Comparison of ENCODE assay signal across 25 cellular contexts in genomic region chr9:71941060-71941568, GRCh38. TPM values are rescaled to one million over a fixed set of nuclear protein-coding genes. Genes with fewer than 3 reads are reported as not detected.
DNase-seq lines count a peak whose midpoint lies in the region; ATAC-seq, FAIRE-seq and TF ChIP-seq lines count a peak whose summit lies in the region.
"Had no signal": no experiment of that assay in that cellular context is flagged by ENCODE, and none has a peak within 500 bp of the region (broad histone marks: within the 10 kb centered on the region; RNA-seq: fewer than 3 reads in every experiment).

No MANE protein-coding gene starts in this region.

- peak overlapping the region; percentile 47 for H3K27ac Mint-ChIP-seq in HFFc6

- no peak for ATAC-seq in A549
- ATAC-seq in HG02852 (IDR thresholded peaks at IDR 0.05; ENCODE audit: unreplicated experiment): no peak
- ATAC-seq: activated T-cell treated with anti-CD3 and anti-CD28 coated beads, Interleukin-2, amount 50 U/mL, for 4 hours had no signal

- H3K36me3 ChIP-seq in fibroblast of lung (ENCODE audit: control insufficient read depth, insufficient read depth, low read length) (no peaks in the 10 kb centered on the region), kidney (ENCODE audit: control insufficient read depth in 1 of 2, insufficient read depth in 2 of 2, low read length in 2 of 2) (no peaks in the 10 kb centered on the region)

- no peaks in the 10 kb centered on the region for H3K27me3 Mint-ChIP-seq in HFFc6 (ENCODE audit: insufficient read depth)

- intact Hi-C loops in kidney (cut with DNase I): no loop called here

- peaks cover 5% of the 10 kb centered on the region for H3K79me2 ChIP-seq in fibroblast of lung (ENCODE audit: control insufficient read depth, insufficient read depth, low read length)

- no peaks in the 10 kb centered on the region for H4K20me1 ChIP-seq in fibroblast of lung (ENCODE audit: control insufficient read depth, extremely low read depth, insufficient read depth, low read length)

- FAIRE-seq in A549 (lab: Jason Lieb, UNC) (no peak), kidney (lab: Jason Lieb, UNC) (no peak)
- FAIRE-seq: HTR-8/SVneo, urothelium cell line had no signal

- H3K4me1 Mint-ChIP-seq in HFFc6 (ENCODE audit: low read depth): peaks cover 81% of the 10 kb centered on the region

- H3K4me1 ChIP-seq in A549 (peaks cover 7% of the 10 kb centered on the region; the same call in 1 of the 3 replicates), fibroblast of lung (ENCODE audit: control insufficient read depth, extremely low read depth, insufficient read depth, low read length) (no peaks in the 10 kb centered on the region), kidney (ENCODE audit: control insufficient read depth in 1 of 2, insufficient read depth in 1 of 2, low read depth in 1 of 2, low read length in 2 of 2) (peaks cover 0 to 6% of the 10 kb centered on the region in 2 donors)

- POLR2A ChIA-PET in A549 (lab: Yijun Ruan, JAX): no interaction called here

- no peak for TF ChIP-seq POLR2A in A549 (IDR thresholded peaks at IDR 0.05; ENCODE audit: low read length)

- H3K9ac ChIP-seq in fibroblast of lung (ENCODE audit: insufficient read depth, low read length): no peak overlapping the region
- H3K9ac ChIP-seq in kidney (ENCODE audit: low read length in 2 of 2): no peak overlapping the region

- TF ChIP-seq CTCF in A549 (IDR thresholded peaks at IDR 0.05) (no peak), HFFc6 (IDR thresholded peaks at IDR 0.05) (no peak), fibroblast of lung (conservative IDR thresholded peaks at IDR 0.05 in 1 of 2, IDR thresholded peaks at IDR 0.05 in 1 of 2; ENCODE audit: low read depth in 1 of 2, low read length in 2 of 2) (no peak), kidney (IDR thresholded peaks at IDR 0.05; ENCODE audit: borderline replicate concordance, extremely low read depth, insufficient read depth) (no peak)

- H3K4me3 ChIP-seq in A549 (no peak overlapping the region), fibroblast of lung (replicated peaks in 1 of 4; ENCODE audit: control extremely low read depth in 1 of 4, insufficient read depth in 1 of 4, low read depth in 3 of 4, low read length in 4 of 4) (no peak overlapping the region), kidney (ENCODE audit: low read length in 2 of 2) (no peak overlapping the region)

- 86% methylated on average over 2 of the region's 2 CpGs for WGBS in A549 (ENCODE audit: missing lambda C conversion rate)

- H3K27ac ChIP-seq in A549: no peak overlapping the region
- no peak overlapping the region for H3K27ac ChIP-seq in fibroblast of lung (ENCODE audit: insufficient read depth, low read length)
- no peak overlapping the region for H3K27ac ChIP-seq in kidney (ENCODE audit: low read depth in 2 of 2, low read length in 2 of 2)
- H3K27ac ChIP-seq: C4-2B had no signal

- H3K27me3 ChIP-seq in fibroblast of lung (ENCODE audit: control insufficient read depth, insufficient read depth, low read length): no peaks in the 10 kb centered on the region

- TF ChIP-seq RAD21 in A549 (conservative IDR thresholded peaks at IDR 0.05 in 1 of 2, IDR thresholded peaks at IDR 0.05 in 1 of 2): no peak

- TF ChIP-seq EP300 in A549 (IDR thresholded peaks at IDR 0.05): no peak

- peak overlapping the region; percentile 3; the same call in 1 of the 2 replicates for H3K4me3 Mint-ChIP-seq in HFFc6
- H3K4me3 Mint-ChIP-seq: activated T-cell treated with anti-CD3 and anti-CD28 coated beads, Interleukin-2, amount 50 U/mL, for 4 hours had no signal

- peaks cover 6% of the 10 kb centered on the region; the same call in 1 of the 2 replicates for H3K36me3 Mint-ChIP-seq in HFFc6 (ENCODE audit: low read depth)

- H3K9me3 ChIP-seq in A549 (no peaks in the 10 kb centered on the region), fibroblast of lung (ENCODE audit: control insufficient read depth, insufficient read depth, low read depth, low read length) (no peaks in the 10 kb centered on the region), kidney (ENCODE audit: control insufficient read depth in 1 of 2, low read length in 2 of 2) (no peaks in the 10 kb centered on the region)

- H2AFZ ChIP-seq in fibroblast of lung (ENCODE audit: low read length): no peak overlapping the region

- H3K9me3 Mint-ChIP-seq in HFFc6: no peaks in the 10 kb centered on the region
- H3K9me3 Mint-ChIP-seq: activated T-cell treated with anti-CD3 and anti-CD28 coated beads, Interleukin-2, amount 50 U/mL, for 4 hours had no signal

- H3K4me2 ChIP-seq in A549: no peak overlapping the region
- no peak overlapping the region for H3K4me2 ChIP-seq in fibroblast of lung (ENCODE audit: extremely low read depth, insufficient read depth, low read length)

- DNase-seq in A549 (ENCODE audit: low read depth in 1 of 2, low spot score in 1 of 2) (no peak), HFFc6 (peak; percentile 42), amniotic epithelial cell (ENCODE audit: low read depth) (peak; percentile 45), fibroblast of lung (ENCODE audit: low read depth in 2 of 2) (peak; percentile 22 to 70), kidney (no peak), NCI-H187 (lab: John Stamatoyannopoulos, UW) (no peak)
- no peak for DNase-seq in activated CD8-positive, alpha-beta memory T cell treated with anti-CD3 and anti-CD28 coated beads for 24 hours
- DNase-seq: 8988T; activated CD4-positive, CD25-positive, alpha-beta regulatory T cell treated with anti-CD3 and anti-CD28 coated beads, Interleukin-2, amount 50 U/mL, for 72 hours; activated naive CD4-positive, alpha-beta T cell treated with anti-CD3 and anti-CD28 coated beads, Interleukin-2, amount 50 U/mL, for 16 hours; activated T-cell treated with anti-CD3 and anti-CD28 coated beads, Interleukin-2, amount 50 U/mL, for 4 hours; foreskin melanocyte; hippocampal formation; Kasumi-1; NCI-H1105; NCI-H2107; NCI-H510A treated with DMSO at 0.1 percent for 48 hours; occipital lobe; RPMI8226; stimulated activated CD8-positive, alpha-beta memory T cell treated with anti-CD3 and anti-CD28 coated beads, Interleukin-4, amount 100 ng/mL, for 48 hours; T1000 had no signal

- CTCF ChIA-PET in A549 (lab: Yijun Ruan, JAX): no interaction called here

TF ChIP-seq in A549, 52 proteins besides CTCF, POLR2A, EP300 and RAD21:
- no peak for TF ChIP-seq RCOR1 (IDR thresholded peaks at IDR 0.05; ENCODE audit: low read depth, low read length)
- TF ChIP-seq MAFK (IDR thresholded peaks at IDR 0.05; ENCODE audit: partially characterized antibody): peak; percentile 64
- no peak for TF ChIP-seq HES2 (IDR thresholded peaks at IDR 0.05)
- TF ChIP-seq CBX2 (IDR thresholded peaks at IDR 0.05; ENCODE audit: borderline replicate concordance, low read depth): no peak

RNA-seq across cellular contexts. Expression of gene C9orf85, which starts 29.7 kb away (rescaled TPM):
- polyA plus RNA-seq in A549 (2011; rRNA removed) (15.1 and 24.6 TPM in 2 replicates), A549 (2017; fragmentation: RNase III; extraction: RNeasy Plus Mini Kit Qiagen cat#74134 plus additional on column Dnase treatment) (15.9 to 19.0 TPM (median 16.9 TPM) in 3 replicates), fibroblast of lung (21.7 and 22.5 TPM in 2 replicates), kidney (ENCODE audit: insufficient read depth, low read depth, low replicate concordance) (7.0 TPM)
- 7.6 and 7.8 TPM in 2 replicates for polyA plus RNA-seq in A549 (2012; cell fraction: cytosol; rRNA removed)
- polyA plus RNA-seq in A549 (2012; cell fraction: nucleus; rRNA removed): 2.4 and 3.0 TPM in 2 replicates
- polyA minus RNA-seq in A549 (2011; rRNA and poly(A)+ RNA removed): 5.1 and 5.4 TPM in 2 replicates
- 10 to 100 TPM; 14.1 to 17.9 (median 15.2) TPM for total RNA-seq in HFFc6 (2021; fragmentation: NEBNext Ultra II Directional; extraction: Animal tissue kit (Norgen Biotek cat#: 25700))
- total RNA-seq in fibroblast of lung (13.4 and 17.3 TPM in 2 replicates), kidney (8.1 TPM)
- 10.9 and 12.8 TPM in 2 replicates for polyA plus RNA-seq in fibroblast of lung (2012)
- polyA minus RNA-seq in fibroblast of lung (ENCODE audit: low replicate concordance): 2.5 and 7.0 TPM in 2 replicates

RNA-seq across cellular contexts. Expression of gene ABHD17B, which starts 30.1 kb away (rescaled TPM):
- polyA plus RNA-seq in A549 (2011; rRNA removed) (24.7 and 25.3 TPM in 2 replicates), A549 (2017; fragmentation: RNase III; extraction: RNeasy Plus Mini Kit Qiagen cat#74134 plus additional on column Dnase treatment) (14.6 to 16.6 TPM (median 14.9 TPM) in 3 replicates), fibroblast of lung (14.6 and 15.4 TPM in 2 replicates), kidney (ENCODE audit: insufficient read depth, low read depth, low replicate concordance) (9.0 TPM)
- 8.0 and 10.3 TPM in 2 replicates for polyA plus RNA-seq in A549 (2012; cell fraction: cytosol; rRNA removed)
- 6.3 and 8.2 TPM in 2 replicates for polyA plus RNA-seq in A549 (2012; cell fraction: nucleus; rRNA removed)
- polyA minus RNA-seq in A549 (2011; rRNA and poly(A)+ RNA removed): 16.2 and 16.3 TPM in 2 replicates
- total RNA-seq in HFFc6 (2021; fragmentation: NEBNext Ultra II Directional; extraction: Animal tissue kit (Norgen Biotek cat#: 25700)): 10 to 100 TPM; 13.6 to 17.9 (median 15.5) TPM
- total RNA-seq in fibroblast of lung (17.7 and 20.6 TPM in 2 replicates), kidney (19.0 TPM)
- polyA plus RNA-seq in fibroblast of lung (2012): 7.4 and 9.4 TPM in 2 replicates
- polyA minus RNA-seq in fibroblast of lung (ENCODE audit: low replicate concordance): 2.1 and 4.2 TPM in 2 replicates

Comparison
In these comparisons a context has a peak if more than half of its experiments do, and no peak if none do; other contexts are left out.
1. DNase-seq: peak in HFFc6 (single experiment), amniotic epithelial cell (single experiment) and fibroblast of lung (2 of 2); none in A549 (0 of 2), kidney (single experiment), activated CD8-positive, alpha-beta memory T cell treated with anti-CD3 and anti-CD28 coated beads for 24 hours (single experiment) and NCI-H187 (0 of 2).